ENCODE assay signal across 8 cellular contexts in the genomic region with DNA sequence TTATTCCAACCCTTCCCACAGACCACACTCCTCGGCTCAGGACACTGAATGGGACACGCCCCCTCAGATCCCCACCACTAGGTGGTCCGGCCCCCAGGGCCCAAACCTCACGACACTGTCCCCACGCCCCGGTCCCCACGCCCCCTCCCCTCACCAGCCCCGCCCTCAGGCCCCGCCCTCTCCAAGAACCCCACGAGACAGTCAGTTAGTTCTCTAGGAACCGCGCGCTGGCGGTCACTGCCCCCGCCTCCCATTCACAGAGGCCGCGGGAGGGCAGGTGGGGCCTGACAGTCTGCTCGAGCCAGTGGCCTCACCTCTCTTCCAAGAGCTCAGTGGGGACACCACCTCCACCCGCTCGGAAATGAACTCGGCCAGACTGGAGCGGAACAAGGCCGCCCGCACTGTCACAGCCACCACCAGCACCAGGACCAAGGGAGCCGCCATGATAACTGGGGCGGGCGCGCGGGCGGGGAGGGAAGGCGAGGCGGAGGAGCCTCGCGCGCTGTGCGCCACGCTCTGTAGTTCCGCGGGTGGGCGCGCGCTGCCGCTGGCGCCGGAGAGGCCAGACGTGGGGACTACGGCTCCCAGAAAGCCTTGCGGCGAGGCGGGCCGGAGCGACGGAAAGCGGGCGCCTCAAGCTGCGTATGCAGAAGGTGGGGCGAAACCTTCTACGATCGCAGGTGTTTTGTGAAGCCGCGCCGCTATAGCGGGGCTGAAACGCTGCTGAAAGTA. TPM values are rescaled to one million over a fixed set of nuclear protein-coding genes. Genes with fewer than 3 reads are reported as not detected.
DNase-seq lines count a peak whose midpoint lies in the region; ATAC-seq and TF ChIP-seq lines count a peak whose summit lies in the region.

A gene with protein sequence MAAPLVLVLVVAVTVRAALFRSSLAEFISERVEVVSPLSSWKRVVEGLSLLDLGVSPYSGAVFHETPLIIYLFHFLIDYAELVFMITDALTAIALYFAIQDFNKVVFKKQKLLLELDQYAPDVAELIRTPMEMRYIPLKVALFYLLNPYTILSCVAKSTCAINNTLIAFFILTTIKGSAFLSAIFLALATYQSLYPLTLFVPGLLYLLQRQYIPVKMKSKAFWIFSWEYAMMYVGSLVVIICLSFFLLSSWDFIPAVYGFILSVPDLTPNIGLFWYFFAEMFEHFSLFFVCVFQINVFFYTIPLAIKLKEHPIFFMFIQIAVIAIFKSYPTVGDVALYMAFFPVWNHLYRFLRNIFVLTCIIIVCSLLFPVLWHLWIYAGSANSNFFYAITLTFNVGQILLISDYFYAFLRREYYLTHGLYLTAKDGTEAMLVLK (minus strand): TSS at position 451 of the 732 bp plus-strand sequence. CDS start 7 bp downstream, at position 444.

- POLR2A ChIA-PET in Panc1 (lab: Charles Lee): interaction anchor here (0.7 kb wide), 1 partner anchor 32 kb away, joined by 4 read pairs; no protein-coding TSS in a partner anchor

- TF ChIP-seq EP300 in esophagus muscularis mucosa (IDR thresholded peaks at IDR 0.05): no peak

- TF ChIP-seq POLR2A in esophagus muscularis mucosa (IDR thresholded peaks at IDR 0.05; ENCODE audit: low read depth): no peak

- peak within 1 kb of the TSS; percentile 78 for H3K27ac ChIP-seq in Panc1 (ENCODE audit: low read length)
- peak within 1 kb of the TSS; percentile 74 to 85 (median 77) for H3K27ac ChIP-seq in esophagus muscularis mucosa (replicated peaks in 1 of 4)

- H3K4me1 ChIP-seq in Panc1 (ENCODE audit: control insufficient read depth, insufficient read depth, low read length) (peaks cover 5% of the 10 kb centered on the region; the same call in 1 of the 2 replicates), esophagus muscularis mucosa (peaks cover 5 to 22% (median 15%) of the 10 kb centered on the region in 4 donors)

- peak; percentile 92 for ATAC-seq in GM21723 (IDR thresholded peaks at IDR 0.05; ENCODE audit: unreplicated experiment)
- ATAC-seq in Panc1: peak; percentile 99

- WGBS in esophagus muscularis mucosa: under 1% methylated on average over 28 of the region's 64 CpGs

- intact Hi-C loops in Panc1 (cut with micrococcal nuclease; ENCODE audit: unreplicated experiment): no loop called here
- intact Hi-C loops in esophagus muscularis mucosa (cut with DNase I): no loop called here

- no TSS peak for BruUV-seq in Panc1 (replicated peaks; lab: Mats Ljungman, UMichigan)

- H3K4me3 ChIP-seq in Panc1 (ENCODE audit: low read depth in 2 of 2, low read length in 2 of 2) (peak within 1 kb of the TSS; percentile 68 to 90), esophagus muscularis mucosa (peak within 1 kb of the TSS; percentile 81 to 89 (median 88))

- no peaks in the 10 kb centered on the region for H3K27me3 ChIP-seq in Panc1 (ENCODE audit: control insufficient read depth, insufficient read depth, low read length)
- H3K27me3 ChIP-seq in esophagus muscularis mucosa: no peaks in the 10 kb centered on the region

- CTCF ChIA-PET in Panc1 (lab: Charles Lee): no interaction called here

- peak; percentile 84 for DNase-seq in DMS79 (lab: John Stamatoyannopoulos, UW)
- DNase-seq in KG1 (lab: John Stamatoyannopoulos, UW): peak; percentile 91
- peak; percentile 81 for DNase-seq in Panc1 (ENCODE audit: low read depth, low spot score)
- DNase-seq in activated T-cell treated with anti-CD3 and anti-CD28 coated beads, Interleukin-2, amount 50 U/mL, for 48 hours: peak; percentile 95 to 97
- DNase-seq in esophagus muscularis mucosa (ENCODE audit: extremely low spot score): peak; percentile 97
- DNase-seq in myocyte (ENCODE audit: low read depth): peak; percentile 96
- peak; percentile 93 for DNase-seq in stimulated activated CD8-positive, alpha-beta memory T cell treated with anti-CD3 and anti-CD28 coated beads, Interleukin-7, amount 100 ng/mL, for 48 hours (ENCODE audit: extremely low read depth in 1 of 2, low read depth in 1 of 2)

- no peaks in the 10 kb centered on the region for H3K36me3 ChIP-seq in Panc1 (ENCODE audit: control insufficient read depth, insufficient read depth, low read length)
- no peaks in the 10 kb centered on the region for H3K36me3 ChIP-seq in esophagus muscularis mucosa

- TF ChIP-seq CTCF in Panc1 (IDR thresholded peaks at IDR 0.05) (no peak), esophagus muscularis mucosa (IDR thresholded peaks at IDR 0.05) (peak; percentile 20 to 37 (median 34))

- no peaks in the 10 kb centered on the region for H3K9me3 ChIP-seq in Panc1 (ENCODE audit: control insufficient read depth, insufficient read depth, low read depth, low read length)
- no peaks in the 10 kb centered on the region for H3K9me3 ChIP-seq in esophagus muscularis mucosa

- in situ Hi-C loops in Panc1 (cut with HindIII; ENCODE audit: low pct_unique_long_range_greater_than_20kb, low sequenced_read_pairs): no loop called here

RNA-seq across cellular contexts. Expression of the gene that starts here (rescaled TPM):
- 22.9 TPM for total RNA-seq in Panc1 (2021; ENCODE audit: unreplicated experiment)
- 19.2 TPM for polyA plus RNA-seq in Panc1 (2012; ENCODE audit: insufficient read length)
- total RNA-seq in esophagus muscularis mucosa: 10 to 100 TPM in 1 of 4 donors, 1 to 10 TPM in 3; 9.1 to 10.8 (median 9.5) TPM
- 24.4 and 27.0 TPM in 2 replicates for total RNA-seq in myocyte
- 24.3 TPM for polyA plus RNA-seq in myocyte (2012)

Comparison
In these comparisons a context has a peak if more than half of its experiments do, and no peak if none do; other contexts are left out.
1. Peak in every context shown above with its lines: DNase-seq, ATAC-seq, H3K4me3 ChIP-seq and H3K27ac ChIP-seq.